22 cellular contexts compared by ENCODE assay signal in the genomic region with DNA sequence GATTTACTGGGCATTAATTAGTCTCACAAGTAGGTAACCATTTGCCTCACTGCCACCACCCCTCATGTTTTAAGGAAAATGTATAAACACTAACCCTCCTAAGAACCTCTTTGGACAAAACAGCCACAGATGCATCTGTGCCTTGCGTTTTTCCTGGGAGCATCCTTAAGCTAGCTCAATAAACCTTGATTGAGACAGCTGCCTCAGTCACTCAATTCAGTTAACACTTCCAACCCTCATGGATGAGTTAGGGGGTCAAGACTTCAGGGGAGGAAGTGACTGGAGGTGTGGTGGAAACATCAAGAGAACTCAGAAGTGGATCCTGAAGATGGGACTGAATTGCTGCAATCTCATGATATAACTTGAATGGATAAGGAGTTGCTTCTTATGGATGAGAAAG. TPM values are rescaled to one million over a fixed set of nuclear protein-coding genes. Genes with fewer than 3 reads are reported as not detected.
A peak's percentile ranks its signal among the peaks of the same experiment; 100 is the strongest.
DNase-seq lines count a peak whose midpoint lies in the region; ATAC-seq lines count a peak whose summit lies in the region.
"Had no signal": no experiment of that assay in that cellular context is flagged by ENCODE, and none has a peak within 500 bp of the region (broad histone marks: within the 10 kb centered on the region; RNA-seq: fewer than 3 reads in every experiment).

No MANE protein-coding gene starts in this region.

- peaks cover 9% of the 10 kb centered on the region for H3K4me1 ChIP-seq in SJCRH30

- peaks cover 13% of the 10 kb centered on the region for H3K36me3 ChIP-seq in SJCRH30

- no peaks in the 10 kb centered on the region for H3K27me3 Mint-ChIP-seq in activated naive CD8-positive, alpha-beta T cell treated with anti-CD3 and anti-CD28 coated beads, Interleukin-2, amount 50 U/mL, for 24 hours
- H3K27me3 Mint-ChIP-seq in activated naive CD8-positive, alpha-beta T cell treated with anti-CD3 and anti-CD28 coated beads for 36 hours, result no peaks in the 10 kb centered on the region
- no peaks in the 10 kb centered on the region for H3K27me3 Mint-ChIP-seq in stimulated activated memory B cell treated with anti-CD40 and anti-IgM and Interleukin-4, amounts not matched to agents 10 μg/mL and 1 μg/mL and 100 μg/mL, for 72 hours
- H3K27me3 Mint-ChIP-seq: stimulated activated naive CD8-positive, alpha-beta T cell treated with anti-CD3 and anti-CD28 coated beads, Interleukin-15, Interleukin-2, amounts not matched to agents 100 ng/mL and 50 ng/mL, for 24 hours had no signal

- H3K9me3 Mint-ChIP-seq in activated naive CD8-positive, alpha-beta T cell treated with anti-CD3 and anti-CD28 coated beads, Interleukin-2, amount 50 U/mL, for 24 hours, result no peaks in the 10 kb centered on the region
- no peaks in the 10 kb centered on the region for H3K9me3 Mint-ChIP-seq in activated naive CD8-positive, alpha-beta T cell treated with anti-CD3 and anti-CD28 coated beads for 36 hours
- H3K9me3 Mint-ChIP-seq in stimulated activated memory B cell treated with anti-CD40 and anti-IgM and Interleukin-4, amounts not matched to agents 10 μg/mL and 1 μg/mL and 100 μg/mL, for 72 hours, result no peaks in the 10 kb centered on the region
- H3K9me3 Mint-ChIP-seq: CD8-positive, alpha-beta T cell; stimulated activated naive CD8-positive, alpha-beta T cell treated with anti-CD3 and anti-CD28 coated beads, Interleukin-15, Interleukin-2, amounts not matched to agents 100 ng/mL and 50 ng/mL, for 24 hours; T-helper 2 cell treated with Interferon-gamma antibody and Interleukin-4, amounts not matched to agents 5 μg/mL and 100 μg/mL, for 36 hours had no signal

- no peak overlapping the region for H3K4me3 ChIP-seq in SJCRH30
- H3K4me3 ChIP-seq: hepatocyte, K562, upper lobe of left lung had no signal

- no peak for DNase-seq in activated naive CD8-positive, alpha-beta T cell treated with anti-CD3 and anti-CD28 coated beads, Interleukin-2, amount 50 U/mL, for 24 hours
- DNase-seq in activated naive CD8-positive, alpha-beta T cell treated with anti-CD3 and anti-CD28 coated beads for 36 hours, result no peak
- DNase-seq in SJCRH30, result peak; percentile 49 to 66
- peak; percentile 13 for DNase-seq in kidney tubule cell (ENCODE audit: low spot score)
- DNase-seq in cardiac septum (ENCODE audit: low spot score), result no peak
- DNase-seq in GM19240 (ENCODE audit: insufficient read length, low spot score), result no peak
- DNase-seq: activated gamma-delta T cell; CD8-positive, alpha-beta T cell; cerebellar nuclear complex; DMS79 treated with DMSO at 0.1 percent for 48 hours; NCI-H1092; NCI-H526 treated with DMSO at 0.1 percent for 48 hours; retina; SHP77 treated with DMSO at 0.1 percent for 48 hours; upper lobe of left lung had no signal

- H3K27me3 ChIP-seq in SJCRH30, result no peaks in the 10 kb centered on the region
- H3K27me3 ChIP-seq: hepatocyte, upper lobe of left lung had no signal

- ATAC-seq in activated naive CD8-positive, alpha-beta T cell treated with anti-CD3 and anti-CD28 coated beads, Interleukin-2, amount 50 U/mL, for 24 hours, result no peak
- no peak for ATAC-seq in stimulated activated memory B cell treated with anti-CD40 and anti-IgM and Interleukin-4, amounts not matched to agents 10 μg/mL and 1 μg/mL and 100 μg/mL, for 72 hours
- ATAC-seq in GM21619 (IDR thresholded peaks at IDR 0.05; ENCODE audit: unreplicated experiment), result no peak
- ATAC-seq: activated CD4-positive, CD25-positive, alpha-beta regulatory T cell treated with anti-CD3 and anti-CD28 coated beads, Interleukin-2, amount 50 U/mL, for 24 hours; CD8-positive, alpha-beta T cell; K562 had no signal

- peaks cover 5% of the 10 kb centered on the region for H3K4me1 Mint-ChIP-seq in activated naive CD8-positive, alpha-beta T cell treated with anti-CD3 and anti-CD28 coated beads, Interleukin-2, amount 50 U/mL, for 24 hours
- H3K4me1 Mint-ChIP-seq in activated naive CD8-positive, alpha-beta T cell treated with anti-CD3 and anti-CD28 coated beads for 36 hours, result peaks cover 10% of the 10 kb centered on the region
- H3K4me1 Mint-ChIP-seq in stimulated activated memory B cell treated with anti-CD40 and anti-IgM and Interleukin-4, amounts not matched to agents 10 μg/mL and 1 μg/mL and 100 μg/mL, for 72 hours, result peaks cover 10% of the 10 kb centered on the region

- H3K27ac Mint-ChIP-seq in activated naive CD8-positive, alpha-beta T cell treated with anti-CD3 and anti-CD28 coated beads, Interleukin-2, amount 50 U/mL, for 24 hours, result peak overlapping the region; percentile 36
- H3K27ac Mint-ChIP-seq in activated naive CD8-positive, alpha-beta T cell treated with anti-CD3 and anti-CD28 coated beads for 36 hours, result no peak overlapping the region
- peak overlapping the region; percentile 46 for H3K27ac Mint-ChIP-seq in stimulated activated memory B cell treated with anti-CD40 and anti-IgM and Interleukin-4, amounts not matched to agents 10 μg/mL and 1 μg/mL and 100 μg/mL, for 72 hours
- H3K27ac Mint-ChIP-seq: stimulated activated naive CD8-positive, alpha-beta T cell treated with anti-CD3 and anti-CD28 coated beads, Interleukin-15, Interleukin-2, amounts not matched to agents 100 ng/mL and 50 ng/mL, for 24 hours had no signal

- peaks cover 29% of the 10 kb centered on the region for H3K36me3 Mint-ChIP-seq in activated naive CD8-positive, alpha-beta T cell treated with anti-CD3 and anti-CD28 coated beads, Interleukin-2, amount 50 U/mL, for 24 hours (ENCODE audit: low read depth)
- peaks cover 18% of the 10 kb centered on the region for H3K36me3 Mint-ChIP-seq in activated naive CD8-positive, alpha-beta T cell treated with anti-CD3 and anti-CD28 coated beads for 36 hours
- peaks cover 60% of the 10 kb centered on the region for H3K36me3 Mint-ChIP-seq in stimulated activated memory B cell treated with anti-CD40 and anti-IgM and Interleukin-4, amounts not matched to agents 10 μg/mL and 1 μg/mL and 100 μg/mL, for 72 hours

- no peak overlapping the region for H3K4me3 Mint-ChIP-seq in activated naive CD8-positive, alpha-beta T cell treated with anti-CD3 and anti-CD28 coated beads, Interleukin-2, amount 50 U/mL, for 24 hours
- H3K4me3 Mint-ChIP-seq in activated naive CD8-positive, alpha-beta T cell treated with anti-CD3 and anti-CD28 coated beads for 36 hours, result no peak overlapping the region
- H3K4me3 Mint-ChIP-seq in stimulated activated memory B cell treated with anti-CD40 and anti-IgM and Interleukin-4, amounts not matched to agents 10 μg/mL and 1 μg/mL and 100 μg/mL, for 72 hours, result no peak overlapping the region
- H3K4me3 Mint-ChIP-seq: CD8-positive, alpha-beta T cell; stimulated activated naive CD8-positive, alpha-beta T cell treated with anti-CD3 and anti-CD28 coated beads, Interleukin-15, Interleukin-2, amounts not matched to agents 100 ng/mL and 50 ng/mL, for 24 hours; T-helper 2 cell treated with Interferon-gamma antibody and Interleukin-4, amounts not matched to agents 5 μg/mL and 100 μg/mL, for 36 hours had no signal

- peak overlapping the region; percentile 53 for H3K27ac ChIP-seq in SJCRH30
- H3K27ac ChIP-seq: hepatocyte, upper lobe of left lung had no signal

- no peaks in the 10 kb centered on the region for H3K9me3 ChIP-seq in SJCRH30 (replicated peaks)
- H3K9me3 ChIP-seq: upper lobe of left lung had no signal

- intact Hi-C loops in cardiac septum (cut with DNase I), result no loop called here

RNA-seq across cellular contexts. Expression of gene CUL2, which starts 31.5 kb away (rescaled TPM):
- 10 to 100 TPM; 50.6 to 51.5 TPM for total RNA-seq in activated naive CD8-positive, alpha-beta T cell treated with anti-CD3 and anti-CD28 coated beads for 36 hours
- 46.7 and 51.4 TPM in 2 replicates for total RNA-seq in SJCRH30 (2014; rRNA removed; shearing (Covaris generic))
- total RNA-seq in cardiac septum, result 30.0 TPM

Comparison
In these comparisons a context has a peak if more than half of its experiments do, and no peak if none do; other contexts are left out.
1. DNase-seq: peak in SJCRH30 (2 of 2) and kidney tubule cell (single experiment); none in activated naive CD8-positive, alpha-beta T cell treated with anti-CD3 and anti-CD28 coated beads, Interleukin-2, amount 50 U/mL, for 24 hours (single experiment), activated naive CD8-positive, alpha-beta T cell treated with anti-CD3 and anti-CD28 coated beads for 36 hours (single experiment), cardiac septum (single experiment) and GM19240 (single experiment).